9 cellular contexts compared by ENCODE assay signal in the genomic region with DNA sequence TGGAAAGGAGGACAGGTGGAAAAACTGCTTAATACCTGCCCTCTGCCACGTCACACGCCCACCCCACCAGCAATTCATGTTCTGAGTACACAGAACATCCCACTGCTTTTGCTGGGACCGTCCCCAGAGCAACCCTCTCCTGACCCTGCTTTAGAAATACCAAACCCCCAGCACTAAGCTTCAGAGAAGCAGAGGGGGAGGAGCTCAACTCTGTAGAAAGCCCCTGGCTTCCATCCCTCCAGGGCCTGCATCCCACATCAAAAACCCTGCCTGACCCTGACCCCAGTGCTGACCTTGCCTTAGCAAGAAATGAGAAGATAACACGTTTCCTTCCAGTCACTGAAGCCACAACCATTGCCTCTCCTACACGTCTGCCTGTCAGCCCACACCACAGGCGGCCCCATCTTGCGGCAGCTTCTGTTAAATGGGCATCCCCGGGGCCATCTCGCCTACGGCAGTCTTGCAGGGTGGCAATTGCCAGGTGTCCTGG.
DNase-seq lines count a peak whose midpoint lies in the region; ATAC-seq, FAIRE-seq and TF ChIP-seq lines count a peak whose summit lies in the region.
"Had no signal": no experiment of that assay in that cellular context is flagged by ENCODE, and none has a peak within 500 bp of the region (broad histone marks: within the 10 kb centered on the region; RNA-seq: fewer than 3 reads in every experiment).

No MANE protein-coding gene starts in this region.

- TF ChIP-seq CTCF in GM20000 (IDR thresholded peaks at IDR 0.05; ENCODE audit: extremely low read depth, missing control alignments), result no peak

- FAIRE-seq in RCC 7860 (lab: Jason Lieb, UNC), result no peak

- ATAC-seq in HG03565 (IDR thresholded peaks at IDR 0.05; ENCODE audit: unreplicated experiment), result peak; percentile 44
- no peak for ATAC-seq in GM18498 (IDR thresholded peaks at IDR 0.05; ENCODE audit: unreplicated experiment)
- ATAC-seq: Panc1 had no signal

- DNase-seq in GM20000 (ENCODE audit: low spot score) (peak; percentile 58), kidney tubule cell (ENCODE audit: low spot score) (no peak), RCC 7860 (ENCODE audit: low spot score) (no peak), NK-92 (lab: John Stamatoyannopoulos, UW; ENCODE audit: unreplicated experiment) (no peak)
- DNase-seq in activated gamma-delta T cell treated with anti-CD3 and anti-CD28 coated beads, Interleukin-2, amount 50 U/mL, for 16 hours (ENCODE audit: low read depth), result peak; percentile 54
- peak; percentile 90 for DNase-seq in stimulated activated CD8-positive, alpha-beta memory T cell treated with anti-CD3 and anti-CD28 coated beads, Interleukin-4, amount 100 ng/mL, for 48 hours

Comparison
In these comparisons a context has a peak if more than half of its experiments do, and no peak if none do; other contexts are left out.
1. DNase-seq: peak in GM20000 (single experiment), activated gamma-delta T cell treated with anti-CD3 and anti-CD28 coated beads, Interleukin-2, amount 50 U/mL, for 16 hours (single experiment) and stimulated activated CD8-positive, alpha-beta memory T cell treated with anti-CD3 and anti-CD28 coated beads, Interleukin-4, amount 100 ng/mL, for 48 hours (single experiment); none in kidney tubule cell (single experiment), RCC 7860 (single experiment) and NK-92 (single experiment).